8 cellular contexts compared by ENCODE assay signal in the genomic region with DNA sequence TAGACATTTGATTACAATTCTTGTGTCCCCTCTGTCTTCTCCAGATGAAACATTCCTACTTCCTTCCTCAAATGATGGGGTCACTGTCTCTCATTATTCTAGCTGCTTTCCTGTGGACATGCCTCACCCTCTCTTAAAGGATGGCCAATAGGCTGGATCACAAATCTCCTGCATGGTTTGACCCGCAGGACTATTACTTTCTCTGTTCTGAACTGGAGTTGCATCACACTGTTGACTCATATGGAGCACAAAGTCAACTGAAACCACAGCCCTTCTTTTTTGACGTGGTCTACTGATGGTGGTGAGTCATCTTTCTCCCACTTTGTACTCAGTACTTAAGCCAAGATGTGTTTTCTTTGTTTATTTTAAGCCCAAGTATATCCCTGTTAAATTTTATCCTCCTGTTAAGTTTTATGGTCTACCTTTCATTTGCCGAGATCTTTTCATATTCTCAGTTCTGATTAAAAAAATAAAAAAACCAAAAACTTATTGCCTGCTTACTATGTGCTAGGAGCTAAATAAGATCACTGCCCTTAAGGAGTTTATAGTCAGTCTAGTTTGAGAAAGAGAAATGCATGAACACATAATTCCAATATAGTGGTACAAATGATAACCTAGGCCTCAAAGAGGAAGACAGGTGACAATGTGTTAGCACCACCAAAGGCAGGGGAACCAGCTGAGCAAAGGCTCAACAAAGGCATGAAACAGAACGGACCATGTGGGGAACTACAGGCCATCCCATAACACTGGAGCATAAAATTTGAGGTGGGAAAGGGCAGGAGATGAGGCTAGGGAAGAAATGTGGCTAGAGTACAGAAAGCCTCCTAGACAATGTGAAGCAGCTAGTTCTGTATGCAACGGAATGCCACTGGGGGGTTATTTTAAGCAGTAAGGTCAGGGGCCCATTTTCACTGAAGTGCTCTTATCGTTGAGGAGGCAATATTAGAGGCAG.
A peak's percentile ranks its signal among the peaks of the same experiment; 100 is the strongest.
DNase-seq lines count a peak whose midpoint lies in the region; ATAC-seq, FAIRE-seq and TF ChIP-seq lines count a peak whose summit lies in the region.

No MANE protein-coding gene starts in this region.

- DNase-seq in AML-193 (lab: John Stamatoyannopoulos, UW) (peak; percentile 83 to 88), RKO (ENCODE audit: low spot score) (peak; percentile 90), astrocyte of the hippocampus (ENCODE audit: low read depth, low spot score) (peak; percentile 96), HepG2 (ENCODE audit: low spot score) (peak; percentile 99), stomach (no peak), neuronal stem cell (ENCODE audit: low spot score) (no peak)

- ATAC-seq in GM18873 (IDR thresholded peaks at IDR 0.05; ENCODE audit: low FRiP score, unreplicated experiment) (peak; percentile 98), HG03066 (IDR thresholded peaks at IDR 0.05; ENCODE audit: low read depth, unreplicated experiment) (peak; percentile 100), HepG2 (peak; percentile 95)

- peak overlapping the region; percentile 1 for H2AFZ ChIP-seq in HepG2 (ENCODE audit: low read length)
- no peak overlapping the region for H2AFZ ChIP-seq in neuronal stem cell (ENCODE audit: low read length)

- H2BK12ac ChIP-seq in neuronal stem cell (ENCODE audit: low read length) = no peak overlapping the region

- H2BK5ac ChIP-seq in neuronal stem cell (ENCODE audit: low read length) = no peak overlapping the region

- H3K4me2 ChIP-seq in HepG2 (ENCODE audit: low read depth, low read length) (peak overlapping the region; percentile 56), neuronal stem cell (ENCODE audit: insufficient read depth, low read length, poor library complexity, severe bottlenecking) (no peak overlapping the region)

- 11% methylated on average over 6 of the region's 6 CpGs for WGBS in HepG2 (ENCODE audit: low lambda C conversion rate)
- 52 to 67% (median 62%) methylated on average over 6 of the region's 6 CpGs for WGBS in stomach, 5 donors
- WGBS in neuronal stem cell (ENCODE audit: extremely low coverage in 2 of 2, insufficient read length in 2 of 2, insufficient replicate concordance in 1 of 2), 2 donors = no CpG with 5 or more reads among the region's 6 CpGs

- peaks cover 0 to 13% of the 10 kb centered on the region in 2 experiments; a peak in 2 of 5 replicates for H3K36me3 ChIP-seq in HepG2 (replicated peaks in 1 of 2; ENCODE audit: control insufficient read depth in 1 of 2, insufficient read depth in 2 of 2, low read length in 2 of 2)
- H3K36me3 ChIP-seq in stomach = peaks cover 0 to 25% (median 24%) of the 10 kb centered on the region in 4 donors
- H3K36me3 ChIP-seq in neuronal stem cell (replicated peaks in 1 of 2; ENCODE audit: control insufficient read depth in 2 of 2, insufficient read depth in 2 of 2, low read length in 2 of 2) = no peaks in the 10 kb centered on the region

- no peaks in the 10 kb centered on the region for H3K9me3 ChIP-seq in HepG2 (ENCODE audit: low read length)
- no peaks in the 10 kb centered on the region for H3K9me3 ChIP-seq in stomach
- no peaks in the 10 kb centered on the region for H3K9me3 ChIP-seq in neuronal stem cell (replicated peaks in 1 of 2; ENCODE audit: control insufficient read depth in 2 of 2, insufficient read depth in 1 of 2, low read depth in 1 of 2, low read length in 2 of 2)

- no peak overlapping the region for H4K8ac ChIP-seq in neuronal stem cell (ENCODE audit: low read depth, low read length)

- H2BK15ac ChIP-seq in neuronal stem cell (ENCODE audit: low read length) = no peak overlapping the region

- TF ChIP-seq RAD21 in HepG2 (CRISPR knock-in tag; IDR thresholded peaks at IDR 0.05) = peak; percentile 48

- no peak overlapping the region for H3K18ac ChIP-seq in neuronal stem cell (ENCODE audit: low read length)

- FAIRE-seq in HepG2 (lab: Jason Lieb, UNC) = peak; percentile 99

- H3K79me2 ChIP-seq in HepG2 (ENCODE audit: insufficient read depth, low read length) = no peaks in the 10 kb centered on the region

- POLR2A ChIA-PET in HepG2 (lab: Yijun Ruan, JAX) = interaction anchor here (0.6 to 2.6 kb wide), 11 partner anchors 9 to 316 kb away, joined by 3 to 16 read pairs (median 4); partner anchors contain the start of gene ZFP36L2

- TF ChIP-seq CTCF in HepG2 (CRISPR knock-in tag; IDR thresholded peaks at IDR 0.05) (peak; percentile 23; the same call in 1 of the 2 replicates), stomach (IDR thresholded peaks at IDR 0.05) (no peak)

- no peak overlapping the region for H2BK120ac ChIP-seq in neuronal stem cell (ENCODE audit: low read depth, low read length)

- H4K20me1 ChIP-seq in HepG2 (ENCODE audit: insufficient read depth, low read length) = no peaks in the 10 kb centered on the region

- H3K23ac ChIP-seq in neuronal stem cell (ENCODE audit: low read depth, low read length, poor library complexity) = no peak overlapping the region

- CTCF ChIA-PET in HepG2 (lab: Yijun Ruan, JAX; ENCODE audit: low intra/inter-chr PET ratio, low total read pairs) = no interaction called here

- H3K4me3 ChIP-seq in HepG2 (replicated peaks in 1 of 3; ENCODE audit: insufficient read depth in 1 of 3, low read depth in 2 of 3, low read length in 3 of 3) = peak overlapping the region in 1 of 3 experiments; percentile 6; a peak in 1 of 6 replicates
- H3K4me3 ChIP-seq in stomach = no peak overlapping the region
- H3K4me3 ChIP-seq in neuronal stem cell (ENCODE audit: low read length in 2 of 2) = no peak overlapping the region

- intact Hi-C loops in HepG2 (cut with micrococcal nuclease; ENCODE audit: unreplicated experiment) (loop anchor here (1.0 to 5.0 kb wide), 3 partner anchors 36 to 83 kb away; no protein-coding TSS in a partner anchor), stomach (cut with DNase I; ENCODE audit: low total_unique reads) (no loop called here)

- H3K4ac ChIP-seq in neuronal stem cell (ENCODE audit: low read length) = no peak overlapping the region

- in situ Hi-C loops in HepG2 (cut with HindIII; ENCODE audit: extremely low pct_ligation_motif_present, low pct_unique_long_range_greater_than_20kb) = no loop called here

- no peak overlapping the region for H4K91ac ChIP-seq in neuronal stem cell (ENCODE audit: low read depth, low read length, poor library complexity)

- H3K4me1 ChIP-seq in HepG2 (ENCODE audit: insufficient read depth, low read length) (peaks cover 61% of the 10 kb centered on the region), stomach (peaks cover 7 to 23% (median 9%) of the 10 kb centered on the region in 4 donors), neuronal stem cell (ENCODE audit: control insufficient read depth in 2 of 2, insufficient read depth in 1 of 2, low read depth in 1 of 2, low read length in 2 of 2) (peaks cover 2 to 4% of the 10 kb centered on the region in 2 donors)

- no peak overlapping the region for H3K14ac ChIP-seq in neuronal stem cell (ENCODE audit: low read length)

- peak overlapping the region; percentile 82 for H3K27ac ChIP-seq in HepG2 (ENCODE audit: extremely low read length, insufficient read depth, low read length)
- peak overlapping the region; percentile 43 to 76 (median 67) for H3K27ac ChIP-seq in stomach
- H3K27ac ChIP-seq in neuronal stem cell (replicated peaks; ENCODE audit: low read length) = no peak overlapping the region

- peak; percentile 91 to 98 for TF ChIP-seq EP300 in HepG2 (IDR thresholded peaks at IDR 0.05; ENCODE audit: low read depth in 2 of 2, low read length in 2 of 2)
- TF ChIP-seq EP300 in HepG2 (CRISPR knock-in tag; IDR thresholded peaks at IDR 0.05; ENCODE audit: borderline replicate concordance) = peak; percentile 88; the same call in 1 of the 2 replicates
- TF ChIP-seq EP300 in stomach (IDR thresholded peaks at IDR 0.05) = no peak

- H3K9ac ChIP-seq in HepG2 (ENCODE audit: insufficient read depth, low read depth, low read length) (peak overlapping the region; percentile 48), neuronal stem cell (ENCODE audit: low read depth, low read length, poor library complexity) (no peak overlapping the region)

- TF ChIP-seq POLR2A in HepG2 (IDR thresholded peaks at IDR 0.05; ENCODE audit: insufficient read depth in 1 of 2, low read depth in 2 of 2, low read length in 2 of 2) (peak in 1 of 2 experiments; percentile 35; a peak in 1 of 4 replicates), stomach (IDR thresholded peaks at IDR 0.05) (no peak)

- BruUV-seq in HepG2 (replicated peaks; lab: Mats Ljungman, UMichigan) = TSS peak; percentile 97

- H3K27me3 ChIP-seq in HepG2 (ENCODE audit: control insufficient read depth in 1 of 2, insufficient read depth in 2 of 2, low read length in 2 of 2) (no peaks in the 10 kb centered on the region), stomach (no peaks in the 10 kb centered on the region), neuronal stem cell (ENCODE audit: control insufficient read depth in 3 of 3, insufficient read depth in 3 of 3, low read depth in 1 of 3, low read length in 3 of 3) (no peaks in the 10 kb centered on the region)

- H2AK5ac ChIP-seq in neuronal stem cell (ENCODE audit: low read depth, low read length) = no peak overlapping the region

- H3K79me1 ChIP-seq in neuronal stem cell (ENCODE audit: low read depth, low read length) = no peaks in the 10 kb centered on the region

TF ChIP-seq in HepG2, 621 proteins besides CTCF, POLR2A, EP300 and RAD21 (continues in another document):
- TF ChIP-seq TCF12 (IDR thresholded peaks at IDR 0.05) (no peak), TCF12 (CRISPR knock-in tag; IDR thresholded peaks at IDR 0.05) (peak; percentile 65; the same call in 1 of the 2 replicates), JDP2 (CRISPR knock-in tag; IDR thresholded peaks at IDR 0.05; ENCODE audit: borderline replicate concordance) (no peak), NFIB (CRISPR knock-in tag; IDR thresholded peaks at IDR 0.05; ENCODE audit: borderline replicate concordance) (no peak)
- TF ChIP-seq, protein P1, sequence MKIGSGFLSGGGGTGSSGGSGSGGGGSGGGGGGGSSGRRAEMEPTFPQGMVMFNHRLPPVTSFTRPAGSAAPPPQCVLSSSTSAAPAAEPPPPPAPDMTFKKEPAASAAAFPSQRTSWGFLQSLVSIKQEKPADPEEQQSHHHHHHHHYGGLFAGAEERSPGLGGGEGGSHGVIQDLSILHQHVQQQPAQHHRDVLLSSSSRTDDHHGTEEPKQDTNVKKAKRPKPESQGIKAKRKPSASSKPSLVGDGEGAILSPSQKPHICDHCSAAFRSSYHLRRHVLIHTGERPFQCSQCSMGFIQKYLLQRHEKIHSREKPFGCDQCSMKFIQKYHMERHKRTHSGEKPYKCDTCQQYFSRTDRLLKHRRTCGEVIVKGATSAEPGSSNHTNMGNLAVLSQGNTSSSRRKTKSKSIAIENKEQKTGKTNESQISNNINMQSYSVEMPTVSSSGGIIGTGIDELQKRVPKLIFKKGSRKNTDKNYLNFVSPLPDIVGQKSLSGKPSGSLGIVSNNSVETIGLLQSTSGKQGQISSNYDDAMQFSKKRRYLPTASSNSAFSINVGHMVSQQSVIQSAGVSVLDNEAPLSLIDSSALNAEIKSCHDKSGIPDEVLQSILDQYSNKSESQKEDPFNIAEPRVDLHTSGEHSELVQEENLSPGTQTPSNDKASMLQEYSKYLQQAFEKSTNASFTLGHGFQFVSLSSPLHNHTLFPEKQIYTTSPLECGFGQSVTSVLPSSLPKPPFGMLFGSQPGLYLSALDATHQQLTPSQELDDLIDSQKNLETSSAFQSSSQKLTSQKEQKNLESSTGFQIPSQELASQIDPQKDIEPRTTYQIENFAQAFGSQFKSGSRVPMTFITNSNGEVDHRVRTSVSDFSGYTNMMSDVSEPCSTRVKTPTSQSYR (CRISPR knock-in tag; IDR thresholded peaks at IDR 0.05; ENCODE audit: borderline replicate concordance) = no peak

Comparison
In these comparisons a context has a peak if more than half of its experiments do, and no peak if none do; other contexts are left out.
1. DNase-seq: peak in AML-193 (2 of 2), RKO (single experiment), astrocyte of the hippocampus (single experiment) and HepG2 (single experiment); none in stomach (single experiment) and neuronal stem cell (single experiment).
2. Peak in every context shown above with its lines, with median percentiles within 50 percentile points of each other: ATAC-seq.